Comparison of ENCODE assay signal across 19 cellular contexts in genomic region chr21:41650526-41651145, GRCh38.
DNase-seq lines count a peak whose midpoint lies in the region; ATAC-seq and TF ChIP-seq lines count a peak whose summit lies in the region.
"Had no signal": no experiment of that assay in that cellular context is flagged by ENCODE, and none has a peak within 500 bp of the region (broad histone marks: within the 10 kb centered on the region; RNA-seq: fewer than 3 reads in every experiment).

No MANE protein-coding gene starts in this region.

- peak; percentile 22 for DNase-seq in Right ventricle myocardium inferior (ENCODE audit: missing footprints)
- DNase-seq in cardiac septum (ENCODE audit: low spot score), result no peak
- peak; percentile 34 for DNase-seq in posterior vena cava (ENCODE audit: low spot score)
- DNase-seq in NCI-H2171 (lab: John Stamatoyannopoulos, UW), result no peak
- no peak for DNase-seq in AG20443 (ENCODE audit: low spot score)
- no peak for DNase-seq in omental fat pad (ENCODE audit: low spot score)
- DNase-seq: 8988T; ACHN; CD4-positive, CD25-positive, alpha-beta regulatory T cell; DMS153; DND-41; IMR-90; KG1; MM.1S; NCI-H2029; NCI-H526 treated with DMSO at 0.1 percent for 48 hours; SK-N-SH had no signal

- ATAC-seq in Right ventricle myocardium inferior (no peak), HG02840 (IDR thresholded peaks at IDR 0.05; ENCODE audit: low FRiP score, unreplicated experiment) (no peak), omental fat pad (ENCODE audit: low FRiP score) (no peak)

- peak overlapping the region; percentile 36 for H3K27ac ChIP-seq in VCaP

- intact Hi-C loops in Right ventricle myocardium inferior (cut with DNase I) (no loop called here), cardiac septum (cut with DNase I) (no loop called here), posterior vena cava (cut with DNase I) (no loop called here)

- TF ChIP-seq CTCF in VCaP (conservative IDR thresholded peaks at IDR 0.05), result no peak
- TF ChIP-seq CTCF in omental fat pad (IDR thresholded peaks at IDR 0.05), result no peak

Comparison
In these comparisons a context has a peak if more than half of its experiments do, and no peak if none do; other contexts are left out.
1. DNase-seq: peak in Right ventricle myocardium inferior (single experiment) and posterior vena cava (single experiment); none in cardiac septum (single experiment), NCI-H2171 (single experiment), AG20443 (single experiment) and omental fat pad (single experiment).